Comparison of ENCODE assay signal across 9 cellular contexts in genomic region chr14:75986439-75986765, GRCh38. TPM values are rescaled to one million over a fixed set of nuclear protein-coding genes. Genes with fewer than 3 reads are reported as not detected.
DNase-seq lines count a peak whose midpoint lies in the region; ATAC-seq and TF ChIP-seq lines count a peak whose summit lies in the region.
"Had no signal": no experiment of that assay in that cellular context is flagged by ENCODE, and none has a peak within 500 bp of the region (broad histone marks: within the 10 kb centered on the region; RNA-seq: fewer than 3 reads in every experiment).

No MANE protein-coding gene starts in this region.

- intact Hi-C loops in esophagus muscularis mucosa (cut with DNase I): no loop called here

- H3F3A ChIP-seq in DOHH2 (ENCODE audit: control insufficient read depth, insufficient read depth): no peaks in the 10 kb centered on the region; the same call in 1 of the 2 replicates

- no peaks in the 10 kb centered on the region for H4K20me1 ChIP-seq in DOHH2 (ENCODE audit: control insufficient read depth, insufficient read depth, low read depth, low read length)

- H3K79me2 ChIP-seq in DOHH2 (ENCODE audit: control insufficient read depth, low read length) (no peaks in the 10 kb centered on the region), parathyroid adenoma (peaks cover 11% of the 10 kb centered on the region)

- DNase-seq in RKO (ENCODE audit: low spot score) (peak; percentile 34), esophagus muscularis mucosa (ENCODE audit: extremely low spot score) (no peak), dedifferentiated amniotic fluid mesenchymal stem cell (ENCODE audit: extremely low spot score) (no peak), iPS-NIHi7 (ENCODE audit: extremely low spot score) (no peak)
- DNase-seq: kidney glomerular epithelial cell had no signal

- H3K36me3 ChIP-seq in DOHH2 (ENCODE audit: control insufficient read depth, low read length): no peaks in the 10 kb centered on the region
- peaks cover 0 to 22% (median 5%) of the 10 kb centered on the region in 4 donors for H3K36me3 ChIP-seq in esophagus muscularis mucosa
- no peaks in the 10 kb centered on the region for H3K36me3 ChIP-seq in parathyroid adenoma (ENCODE audit: control insufficient read depth, insufficient read depth, low read length)

- H3K9me3 ChIP-seq in DOHH2 (ENCODE audit: control insufficient read depth, insufficient read depth, low read length): no peaks in the 10 kb centered on the region
- no peaks in the 10 kb centered on the region for H3K9me3 ChIP-seq in esophagus muscularis mucosa
- H3K9me3 ChIP-seq in parathyroid adenoma (ENCODE audit: control insufficient read depth, low read length): no peaks in the 10 kb centered on the region

- H3K4me2 ChIP-seq in DOHH2 (ENCODE audit: low read length): peak overlapping the region; percentile 84
- peak overlapping the region; percentile 91 for H3K4me2 ChIP-seq in parathyroid adenoma (ENCODE audit: low read length)

- H3K4me1 ChIP-seq in DOHH2 (ENCODE audit: control insufficient read depth, low read length): peaks cover 25% of the 10 kb centered on the region
- H3K4me1 ChIP-seq in esophagus muscularis mucosa: peaks cover 27 to 59% (median 49%) of the 10 kb centered on the region in 4 donors
- H3K4me1 ChIP-seq in parathyroid adenoma: peaks cover 19% of the 10 kb centered on the region

- TF ChIP-seq POLR2A in esophagus muscularis mucosa (IDR thresholded peaks at IDR 0.05; ENCODE audit: low read depth): no peak

- peak overlapping the region; percentile 83 for H3K4me3 ChIP-seq in DOHH2 (ENCODE audit: low read length)
- peak overlapping the region; percentile 81 to 91 (median 89) for H3K4me3 ChIP-seq in esophagus muscularis mucosa
- H3K4me3 ChIP-seq in parathyroid adenoma (ENCODE audit: low read depth, low read length): peak overlapping the region; percentile 92

- H3K27ac ChIP-seq in DOHH2 (ENCODE audit: low read depth, low read length) (no peak overlapping the region), esophagus muscularis mucosa (replicated peaks in 1 of 4) (peak overlapping the region; percentile 90 to 99 (median 97)), parathyroid adenoma (peak overlapping the region; percentile 59)

- TF ChIP-seq CTCF in DOHH2 (IDR thresholded peaks at IDR 0.05; ENCODE audit: low read depth, low read length, poor library complexity, severe bottlenecking) (no peak), esophagus muscularis mucosa (IDR thresholded peaks at IDR 0.05) (no peak), parathyroid adenoma (IDR thresholded peaks at IDR 0.05) (no peak)

- ATAC-seq in GM18511 (IDR thresholded peaks at IDR 0.05; ENCODE audit: unreplicated experiment): no peak
- no peak for ATAC-seq in HG03159 (IDR thresholded peaks at IDR 0.05; ENCODE audit: unreplicated experiment)

- no peak for TF ChIP-seq EP300 in esophagus muscularis mucosa (IDR thresholded peaks at IDR 0.05)

- H3K9ac ChIP-seq in parathyroid adenoma: no peak overlapping the region

- 17% methylated on average over 6 of the region's 6 CpGs for WGBS in esophagus muscularis mucosa

- no peak overlapping the region for H2AFZ ChIP-seq in parathyroid adenoma

- H3K9me2 ChIP-seq in DOHH2 (replicated peaks; ENCODE audit: control insufficient read depth, low read length): no peaks in the 10 kb centered on the region

- H3K27me3 ChIP-seq in DOHH2 (ENCODE audit: control insufficient read depth, low read length): peaks cover 32% of the 10 kb centered on the region
- no peaks in the 10 kb centered on the region for H3K27me3 ChIP-seq in esophagus muscularis mucosa
- H3K27me3 ChIP-seq in parathyroid adenoma (ENCODE audit: control insufficient read depth, insufficient read depth, low read length): no peaks in the 10 kb centered on the region

RNA-seq across cellular contexts. Expression of gene IFT43, which starts 0.8 kb away (rescaled TPM):
- total RNA-seq in esophagus muscularis mucosa: 10 to 100 TPM; 36.7 to 51.0 (median 42.3) TPM

RNA-seq across cellular contexts. Expression of gene TGFB3, which starts 4.6 kb away (rescaled TPM):
- 10 to 100 TPM; 12.0 to 47.1 (median 23.2) TPM for total RNA-seq in esophagus muscularis mucosa
